In genomic region chr11:64563966-64564365, GRCh38 we compare ENCODE assay signal across 26 cellular contexts. TPM values are rescaled to one million over a fixed set of nuclear protein-coding genes. Genes with fewer than 3 reads are reported as not detected.
"Had no signal": no experiment of that assay in that cellular context is flagged by ENCODE, and none has a peak within 500 bp of the region (broad histone marks: within the 10 kb centered on the region; RNA-seq: fewer than 3 reads in every experiment).

No MANE protein-coding gene starts in this region.

- H3K36me3 ChIP-seq: gastrocnemius medialis, neutrophil, sigmoid colon, tibial artery had no signal

- H3K9me3 ChIP-seq: gastrocnemius medialis, neutrophil, psoas muscle, sigmoid colon, testis, tibial artery had no signal

- H3K27ac ChIP-seq: epithelial cell of prostate, gastrocnemius medialis, neutrophil, parathyroid adenoma, psoas muscle, sigmoid colon, testis, tibial artery had no signal

- H3K27me3 ChIP-seq: gastrocnemius medialis, neutrophil, sigmoid colon, testis had no signal

- H3K4me1 ChIP-seq: gastrocnemius medialis, parathyroid adenoma, psoas muscle, sigmoid colon, tibial artery had no signal

- DNase-seq: cortex of kidney; foreskin fibroblast; gastrocnemius medialis; head of caudate nucleus; natural killer cell; right cardiac atrium; sigmoid colon; stimulated activated CD4-positive, alpha-beta T cell treated with anti-CD3 and anti-CD28 coated beads, Interleukin-4, amount 100 ng/mL, for 4 hours; stimulated activated naive CD8-positive, alpha-beta T cell treated with anti-CD3 and anti-CD28 coated beads, Interleukin-15, Interleukin-2, amounts not matched to agents 100 U/mL and 50 U/mL, for 24 hours; substantia nigra; testis had no signal

- ATAC-seq: esophagus mucosa; gastrocnemius medialis; left lobe of liver; natural killer cell; psoas muscle; right cardiac atrium; stimulated activated memory B cell treated with anti-CD40 and anti-IgM and Interleukin-4, amounts not matched to agents 10 μg/mL and 1 μg/mL and 100 μg/mL, for 72 hours; stimulated activated naive CD8-positive, alpha-beta T cell treated with anti-CD3 and anti-CD28 coated beads, Interleukin-15, Interleukin-2, amounts not matched to agents 100 U/mL and 50 U/mL, for 24 hours had no signal

- H3K4me3 ChIP-seq: gastrocnemius medialis, lung, psoas muscle, sigmoid colon, testis, tibial artery had no signal

RNA-seq across cellular contexts. Expression of gene SLC22A11, which starts 8.2 kb away (rescaled TPM):
- total RNA-seq: dermis microvascular lymphatic vessel endothelial cell, esophagus mucosa, gastrocnemius medialis, glomerular endothelial cell, lung, mononuclear cell, natural killer cell, omental fat pad, psoas muscle, renal cortical epithelial cell, right cardiac atrium, sigmoid colon, skeletal muscle tissue had no signal

RNA-seq across cellular contexts. Expression of gene SLC22A12, which starts 27.1 kb away (rescaled TPM):
- total RNA-seq: dermis microvascular lymphatic vessel endothelial cell, esophagus mucosa, gastrocnemius medialis, glomerular endothelial cell, left lobe of liver, lung, mononuclear cell, natural killer cell, psoas muscle, renal cortical epithelial cell, right cardiac atrium, sigmoid colon, skeletal muscle tissue, testis had no signal
